ENCODE assay signal across 8 cellular contexts in genomic region chr2:213150315-213150951, GRCh38. TPM values are rescaled to one million over a fixed set of nuclear protein-coding genes. Genes with fewer than 3 reads are reported as not detected.
DNase-seq lines count a peak whose midpoint lies in the region; ATAC-seq and TF ChIP-seq lines count a peak whose summit lies in the region.

No MANE protein-coding gene starts in this region.

- peak overlapping the region; percentile 16 for H3K9ac ChIP-seq in NT2/D1 (ENCODE audit: insufficient read length, low read depth)

- no peak for ATAC-seq in HG02870 (IDR thresholded peaks at IDR 0.05; ENCODE audit: unreplicated experiment)
- ATAC-seq in GM18520 (IDR thresholded peaks at IDR 0.05; ENCODE audit: unreplicated experiment): no peak

- H3K27ac ChIP-seq in dorsolateral prefrontal cortex (peak overlapping the region; percentile 75 to 98 (median 93)), vagina (peak overlapping the region; percentile 72)

- intact Hi-C loops in dorsolateral prefrontal cortex (cut with DNase I) (loop anchor here (5.0 kb wide), 2 partner anchors 373 to 463 kb away; no protein-coding TSS in a partner anchor), vagina (cut with DNase I) (loop anchor here (5.0 kb wide), 1 partner anchor 373 kb away; no protein-coding TSS in a partner anchor)

- no peaks in the 10 kb centered on the region for H3K9me3 ChIP-seq in NT2/D1 (ENCODE audit: insufficient read depth, low read length)
- no peaks in the 10 kb centered on the region for H3K9me3 ChIP-seq in vagina

- no peak for TF ChIP-seq CTCF in GM06990 (IDR thresholded peaks at IDR 0.05; ENCODE audit: insufficient read depth, low read length, poor library complexity, severe bottlenecking)
- no peak for TF ChIP-seq CTCF in dorsolateral prefrontal cortex (IDR thresholded peaks at IDR 0.05 in 54 of 56, conservative IDR thresholded peaks at IDR 0.05 in 2 of 56; ENCODE audit: low read depth in 1 of 56, partially characterized antibody in 56 of 56)
- no peak for TF ChIP-seq CTCF in vagina (IDR thresholded peaks at IDR 0.05)

- no peaks in the 10 kb centered on the region for H3K36me3 ChIP-seq in GM06990 (ENCODE audit: control insufficient read depth, insufficient read depth, low read length)
- no peaks in the 10 kb centered on the region for H3K36me3 ChIP-seq in NT2/D1 (ENCODE audit: insufficient read depth, insufficient read length, low read length)
- no peaks in the 10 kb centered on the region for H3K36me3 ChIP-seq in vagina

- H3K4me1 ChIP-seq in NT2/D1 (ENCODE audit: insufficient read depth, insufficient read length) (no peaks in the 10 kb centered on the region), vagina (peaks cover 29% of the 10 kb centered on the region)

- TF ChIP-seq POLR2A in vagina (IDR thresholded peaks at IDR 0.05): no peak

- DNase-seq in GM06990 (ENCODE audit: extremely low read depth, insufficient read length) (no peak), NT2/D1 (ENCODE audit: low read depth, low spot score) (no peak), dorsolateral prefrontal cortex (peak in 1 of 10 donors; percentile 6), midbrain (lab: John Stamatoyannopoulos, UW) (peak; percentile 38), vagina (ENCODE audit: extremely low spot score in 2 of 2) (no peak), amniotic stem cell (lab: John Stamatoyannopoulos, UW) (no peak)

- H3K27me3 ChIP-seq in GM06990 (replicated peaks; ENCODE audit: control insufficient read depth, insufficient read depth, low read length) (no peaks in the 10 kb centered on the region), NT2/D1 (ENCODE audit: insufficient read depth, insufficient read length) (peaks cover 5% of the 10 kb centered on the region), dorsolateral prefrontal cortex (no peaks in the 10 kb centered on the region), vagina (no peaks in the 10 kb centered on the region)

- peak overlapping the region; percentile 73 for H3K4me3 ChIP-seq in GM06990 (replicated peaks; ENCODE audit: low read depth, low read length)
- peak overlapping the region; percentile 54 for H3K4me3 ChIP-seq in NT2/D1 (ENCODE audit: insufficient read length, low read depth)
- H3K4me3 ChIP-seq in dorsolateral prefrontal cortex: peak overlapping the region; percentile 54 to 96 (median 82)
- peak overlapping the region; percentile 73 to 82 for H3K4me3 ChIP-seq in vagina

RNA-seq across cellular contexts. Expression of gene IKZF2, which starts 1.0 kb away (rescaled TPM):
- 10 to 100 TPM in 117 of 120 experiments, 1 to 10 TPM in 3; 9.0 to 49.6 (median 21.1) TPM for total RNA-seq in dorsolateral prefrontal cortex
- total RNA-seq in vagina: 29.2 TPM
